26 cellular contexts compared by ENCODE assay signal in the genomic region with DNA sequence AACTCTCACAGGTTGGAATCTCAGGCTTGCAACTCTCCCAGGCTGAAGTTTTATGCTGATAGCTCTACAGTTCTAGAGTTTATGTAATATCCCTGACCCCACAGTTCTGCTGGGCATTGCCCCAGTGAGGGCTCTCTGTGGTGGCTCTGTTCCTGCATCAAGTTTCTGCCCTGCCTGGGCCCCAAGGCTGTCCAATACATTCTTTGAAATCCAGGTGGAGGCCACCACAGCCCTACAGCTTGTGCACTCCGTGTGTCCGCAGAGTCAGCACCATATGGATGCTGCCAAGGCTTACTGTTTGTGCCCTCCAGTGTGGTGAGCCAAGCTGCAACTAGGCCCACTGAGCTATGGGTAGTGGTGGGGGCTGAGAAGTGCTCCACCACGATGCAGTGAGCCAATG.
"Had no signal": no experiment of that assay in that cellular context is flagged by ENCODE, and none has a peak within 500 bp of the region (broad histone marks: within the 10 kb centered on the region; RNA-seq: fewer than 3 reads in every experiment).

No MANE protein-coding gene starts in this region.

- H3K4me3 ChIP-seq: neural progenitor cell, ovary, psoas muscle, right lobe of liver, sigmoid colon, suprapubic skin, testis, tibial artery, transverse colon, uterus had no signal

- ATAC-seq: naive thymus-derived CD4-positive, alpha-beta T cell; natural killer cell; psoas muscle; right cardiac atrium; right lobe of liver; stimulated activated effector memory CD8-positive, alpha-beta T cell treated with anti-CD3 and anti-CD28 coated beads, Interleukin-12 subunit alpha, Interleukin-12 subunit beta, amount 100 ng/mL, for 72 hours had no signal

- H3K36me3 Mint-ChIP-seq: naive thymus-derived CD4-positive, alpha-beta T cell; neural progenitor cell; stimulated activated effector memory CD8-positive, alpha-beta T cell treated with anti-CD3 and anti-CD28 coated beads, Interleukin-12 subunit alpha, Interleukin-12 subunit beta, amount 100 ng/mL, for 72 hours; type B pancreatic cell had no signal

- DNase-seq: naive thymus-derived CD4-positive, alpha-beta T cell; natural killer cell; occipital lobe; ovary; psoas muscle; right lobe of liver; sigmoid colon; small intestine; stimulated activated CD4-positive, alpha-beta T cell treated with anti-CD3 and anti-CD28 coated beads, Interleukin-15, amount 100 ng/mL, for 24 hours; stimulated activated CD4-positive, alpha-beta T cell treated with anti-CD3 and anti-CD28 coated beads, Interleukin-2, amount 100 ng/mL, for 24 hours; stimulated activated CD4-positive, alpha-beta T cell treated with anti-CD3 and anti-CD28 coated beads, Interleukin-2, amount 100 ng/mL, for 48 hours; stimulated activated CD4-positive, alpha-beta T cell treated with anti-CD3 and anti-CD28 coated beads, Interleukin-4, amount 100 ng/mL, for 24 hours; stimulated activated naive CD4-positive, alpha-beta T cell; substantia nigra; testis; tibial artery; transverse colon; uterus had no signal

- FAIRE-seq: small intestine had no signal

- H3K27me3 ChIP-seq: neural progenitor cell, ovary, right lobe of liver, sigmoid colon, suprapubic skin, testis, tibial artery, transverse colon, uterus had no signal

- H3K27me3 Mint-ChIP-seq: naive thymus-derived CD4-positive, alpha-beta T cell; progenitor cell of endocrine pancreas; stimulated activated naive CD8-positive, alpha-beta T cell treated with anti-CD3 and anti-CD28 coated beads, Interleukin-15, Interleukin-2, amounts not matched to agents 100 ng/mL and 50 ng/mL, for 24 hours; type B pancreatic cell had no signal

- H3K9me3 Mint-ChIP-seq: nephron, neural progenitor cell, type B pancreatic cell had no signal

- H3K36me3 ChIP-seq: neural progenitor cell, ovary, right lobe of liver, sigmoid colon, suprapubic skin, tibial artery, transverse colon had no signal

- H3K4me3 Mint-ChIP-seq: naive thymus-derived CD4-positive, alpha-beta T cell; natural killer cell; nephron; neural progenitor cell; stimulated activated effector memory CD8-positive, alpha-beta T cell treated with anti-CD3 and anti-CD28 coated beads, Interleukin-12 subunit alpha, Interleukin-12 subunit beta, amount 100 ng/mL, for 72 hours; stimulated activated naive CD8-positive, alpha-beta T cell treated with anti-CD3 and anti-CD28 coated beads, Interleukin-15, Interleukin-2, amounts not matched to agents 100 ng/mL and 50 ng/mL, for 24 hours; type B pancreatic cell had no signal

- H3K27ac Mint-ChIP-seq: naive thymus-derived CD4-positive, alpha-beta T cell; natural killer cell; nephron; neural progenitor cell; progenitor cell of endocrine pancreas; stimulated activated effector memory CD8-positive, alpha-beta T cell treated with anti-CD3 and anti-CD28 coated beads, Interleukin-12 subunit alpha, Interleukin-12 subunit beta, amount 100 ng/mL, for 72 hours; stimulated activated naive CD8-positive, alpha-beta T cell treated with anti-CD3 and anti-CD28 coated beads, Interleukin-15, Interleukin-2, amounts not matched to agents 100 ng/mL and 50 ng/mL, for 24 hours; type B pancreatic cell had no signal

- H3K4me1 Mint-ChIP-seq: naive thymus-derived CD4-positive, alpha-beta T cell; natural killer cell; nephron; neural progenitor cell; stimulated activated effector memory CD8-positive, alpha-beta T cell treated with anti-CD3 and anti-CD28 coated beads, Interleukin-12 subunit alpha, Interleukin-12 subunit beta, amount 100 ng/mL, for 72 hours had no signal
